In genomic region chr21:33255404-33255803, GRCh38 we compare ENCODE assay signal across 21 cellular contexts. TPM values are rescaled to one million over a fixed set of nuclear protein-coding genes. Genes with fewer than 3 reads are reported as not detected.
DNase-seq lines count a peak whose midpoint lies in the region; ATAC-seq, FAIRE-seq and TF ChIP-seq lines count a peak whose summit lies in the region.
"Had no signal": no experiment of that assay in that cellular context is flagged by ENCODE, and none has a peak within 500 bp of the region (broad histone marks: within the 10 kb centered on the region; RNA-seq: fewer than 3 reads in every experiment).

No MANE protein-coding gene starts in this region.

- BruUV-seq in GM12878 (replicated peaks; lab: Mats Ljungman, UMichigan) = no TSS peak

- H3K4me3 Mint-ChIP-seq in activated T-cell treated with anti-CD3 and anti-CD28 coated beads, Interleukin-2, amount 50 U/mL, for 4 hours = no peak overlapping the region
- H3K4me3 Mint-ChIP-seq: natural killer cell had no signal

- peaks cover 57% of the 10 kb centered on the region for H3K4me1 Mint-ChIP-seq in activated T-cell treated with anti-CD3 and anti-CD28 coated beads, Interleukin-2, amount 50 U/mL, for 4 hours (ENCODE audit: low read depth)

- H3K36me3 Mint-ChIP-seq in activated T-cell treated with anti-CD3 and anti-CD28 coated beads, Interleukin-2, amount 50 U/mL, for 4 hours (ENCODE audit: insufficient read depth) = peaks cover 69% of the 10 kb centered on the region

- WGBS in GM12878 (ENCODE audit: insufficient coverage, insufficient replicate concordance, low lambda C conversion rate, missing lambda C conversion rate) = 5% methylated on average over 1 of the region's 1 CpG

- H3K4me3 ChIP-seq in MM.1S (ENCODE audit: low read length) (no peak overlapping the region), GM12878 (no peak overlapping the region), ascending aorta (no peak overlapping the region)

- ATAC-seq in activated T-cell treated with anti-CD3 and anti-CD28 coated beads, Interleukin-2, amount 50 U/mL, for 4 hours = peak; percentile 44 to 55
- peak; percentile 62 for ATAC-seq in GM12878
- ATAC-seq in stimulated activated naive CD8-positive, alpha-beta T cell treated with anti-CD3 and anti-CD28 coated beads, Interleukin-15, Interleukin-2, amounts not matched to agents 100 U/mL and 50 U/mL, for 24 hours = peak; percentile 68
- ATAC-seq in left lobe of liver = no peak
- no peak for ATAC-seq in HG02981 (IDR thresholded peaks at IDR 0.05; ENCODE audit: unreplicated experiment)
- ATAC-seq: natural killer cell had no signal

- H3K4me1 ChIP-seq in MM.1S (ENCODE audit: low read length) (no peaks in the 10 kb centered on the region; the same call in 1 of the 2 replicates), GM12878 (ENCODE audit: control insufficient read depth, insufficient read depth, low read length) (no peaks in the 10 kb centered on the region), ascending aorta (no peaks in the 10 kb centered on the region)

- H2AFZ ChIP-seq in MM.1S (ENCODE audit: low read length) = no peak overlapping the region
- H2AFZ ChIP-seq in GM12878 (ENCODE audit: control insufficient read depth, low read depth, low read length) = no peak overlapping the region

- H4K20me1 ChIP-seq in MM.1S (ENCODE audit: insufficient read depth, low read length) = no peaks in the 10 kb centered on the region
- no peaks in the 10 kb centered on the region for H4K20me1 ChIP-seq in GM12878 (ENCODE audit: control insufficient read depth, insufficient read depth)

- no peaks in the 10 kb centered on the region for H3K27me3 Mint-ChIP-seq in activated T-cell treated with anti-CD3 and anti-CD28 coated beads, Interleukin-2, amount 50 U/mL, for 4 hours (ENCODE audit: low read depth)

- POLR2A ChIA-PET in GM12878 (lab: Charles Lee) = interaction anchor here (0.9 kb wide), 1 partner anchor 10 kb away, joined by 4 read pairs; no protein-coding TSS in a partner anchor

- H3K9me2 ChIP-seq in MM.1S (replicated peaks; ENCODE audit: insufficient read depth, low read length) = no peaks in the 10 kb centered on the region

- H3K36me3 ChIP-seq in MM.1S (replicated peaks; ENCODE audit: insufficient read depth, low read length) = peaks cover 48% of the 10 kb centered on the region
- H3K36me3 ChIP-seq in GM12878 (ENCODE audit: control insufficient read depth in 2 of 2, insufficient read depth in 2 of 2, low read length in 1 of 2) = peaks cover 25 to 57% of the 10 kb centered on the region in 2 experiments
- peaks cover 42 to 77% of the 10 kb centered on the region in 2 donors for H3K36me3 ChIP-seq in ascending aorta

- intact Hi-C loops in GM12878 (cut with micrococcal nuclease; ENCODE audit: unreplicated experiment) = no loop called here
- intact Hi-C loops in ascending aorta (cut with DNase I) = no loop called here

- H3K27ac ChIP-seq in MM.1S (ENCODE audit: low read length) (no peak overlapping the region), GM12878 (ENCODE audit: control insufficient read depth, insufficient read depth) (no peak overlapping the region), ascending aorta (no peak overlapping the region)
- H3K27ac ChIP-seq: brain microvascular endothelial cell, epithelial cell of prostate, WERI-Rb-1 had no signal

- no peaks in the 10 kb centered on the region for H3K27me3 ChIP-seq in MM.1S (replicated peaks; ENCODE audit: insufficient read depth, low read length)
- no peaks in the 10 kb centered on the region for H3K27me3 ChIP-seq in GM12878 (replicated peaks in 1 of 2; ENCODE audit: control insufficient read depth in 2 of 2, insufficient read depth in 2 of 2, low read length in 1 of 2)
- no peaks in the 10 kb centered on the region for H3K27me3 ChIP-seq in ascending aorta
- H3K27me3 ChIP-seq: brain microvascular endothelial cell had no signal

- H3K9me3 Mint-ChIP-seq in activated T-cell treated with anti-CD3 and anti-CD28 coated beads, Interleukin-2, amount 50 U/mL, for 4 hours = peaks cover 4% of the 10 kb centered on the region
- H3K9me3 Mint-ChIP-seq: natural killer cell had no signal

- TF ChIP-seq CTCF in MM.1S (IDR thresholded peaks at IDR 0.05; ENCODE audit: low read length) = no peak
- TF ChIP-seq CTCF in GM12878 (IDR thresholded peaks at IDR 0.05 in 2 of 3, conservative IDR thresholded peaks at IDR 0.05 in 1 of 3; ENCODE audit: control insufficient read depth in 2 of 3, extremely low read depth in 1 of 3, insufficient read depth in 1 of 3, low read depth in 3 of 3, low read length in 3 of 3) = no peak
- no peak for TF ChIP-seq CTCF in ascending aorta (IDR thresholded peaks at IDR 0.05)

- TF ChIP-seq EP300 in GM12878 (IDR thresholded peaks at IDR 0.05; ENCODE audit: borderline replicate concordance in 1 of 2, control insufficient read depth in 1 of 2, low read depth in 2 of 2, low read length in 2 of 2) = no peak

- TF ChIP-seq RAD21 in GM12878 (IDR thresholded peaks at IDR 0.05; ENCODE audit: insufficient read depth, low read depth, low read length) = no peak

- DNase-seq in activated T-cell treated with anti-CD3 and anti-CD28 coated beads, Interleukin-2, amount 50 U/mL, for 4 hours = no peak
- DNase-seq in activated T-cell treated with anti-CD3 and anti-CD28 coated beads, Interleukin-2, amount 50 U/mL, for 48 hours = no peak
- peak; percentile 1 for DNase-seq in MM.1S
- DNase-seq in GM12878 (ENCODE audit: low read depth, low spot score) = no peak
- DNase-seq in stimulated activated naive CD8-positive, alpha-beta T cell treated with anti-CD3 and anti-CD28 coated beads, Interleukin-15, Interleukin-2, amounts not matched to agents 100 U/mL and 50 U/mL, for 24 hours = no peak
- DNase-seq in ascending aorta (ENCODE audit: low spot score in 2 of 2) = no peak
- DNase-seq in left lobe of liver (ENCODE audit: low spot score) = no peak
- DNase-seq: brain microvascular endothelial cell, GDM1, islet precursor cell, KBM-7, midbrain, natural killer cell, NCI-H1105 treated with DMSO at 0.1 percent for 48 hours, NCI-H1930, NCI-H526, Right ventricle myocardium superior, T1000, WERI-Rb-1 had no signal

- SMC1A ChIA-PET in GM12878 (lab: Charles Lee; ENCODE audit: uncharacterized antibody, unreplicated experiment) = interaction anchor here (0.9 to 2.5 kb wide), 7 partner anchors 10 to 58 kb away, joined by 3 to 7 read pairs (median 4); no protein-coding TSS in a partner anchor

- CTCF ChIA-PET in GM12878 (lab: Yijun Ruan, JAX) = interaction anchor here (1.0 kb wide), 2 partner anchors 13 to 125 kb away, joined by 3 read pairs; no protein-coding TSS in a partner anchor

- H3K4me2 ChIP-seq in MM.1S (ENCODE audit: low read depth, low read length) (no peak overlapping the region), GM12878 (ENCODE audit: control insufficient read depth, insufficient read depth) (no peak overlapping the region)

- H3F3A ChIP-seq in MM.1S (ENCODE audit: insufficient read depth, low read length) = peaks cover 3% of the 10 kb centered on the region; the same call in 1 of the 2 replicates

- FAIRE-seq in GM12878 (lab: Jason Lieb, UNC) = no peak

- TF ChIP-seq POLR2A in GM12878 (IDR thresholded peaks at IDR 0.05; ENCODE audit: low read depth, low read length) = no peak

- in situ Hi-C loops in GM12878 (cut with MboI) = loop anchor here (25.0 kb wide), 1 partner anchor 1607 kb away; no protein-coding TSS in a partner anchor

- no peaks in the 10 kb centered on the region for H3K9me3 ChIP-seq in MM.1S (replicated peaks; ENCODE audit: insufficient read depth, low read length)
- no peaks in the 10 kb centered on the region; the same call in 2 of the 3 replicates for H3K9me3 ChIP-seq in GM12878 (replicated peaks; ENCODE audit: control insufficient read depth, insufficient read depth, low read length)
- H3K9me3 ChIP-seq in ascending aorta = no peaks in the 10 kb centered on the region

- no peak overlapping the region for H3K9ac ChIP-seq in MM.1S (ENCODE audit: low read length)
- no peak overlapping the region for H3K9ac ChIP-seq in GM12878 (ENCODE audit: control insufficient read depth, insufficient read depth, low read length)

- RAD21 ChIA-PET in GM12878 (lab: Charles Lee; ENCODE audit: unreplicated experiment) = interaction anchor here (0.9 to 1.0 kb wide), 3 partner anchors 11 to 350 kb away, joined by 3 to 4 read pairs (median 3); partner anchors contain the start of gene IL10RB

- peaks cover 47% of the 10 kb centered on the region for H3K79me2 ChIP-seq in MM.1S (ENCODE audit: low read length)
- no peaks in the 10 kb centered on the region; the same call in 1 of the 2 replicates for H3K79me2 ChIP-seq in GM12878 (ENCODE audit: control insufficient read depth, insufficient read depth, low read length)

RNA-seq across cellular contexts. Expression of gene IL10RB, which starts 10.8 kb away (rescaled TPM):
- 10 to 100 TPM in 2 of 3 donors, 1 to 10 TPM in 1; 9.3 to 11.6 (median 10.2) TPM for total RNA-seq in activated T-cell treated with anti-CD3 and anti-CD28 coated beads, Interleukin-2, amount 50 U/mL, for 4 hours
- total RNA-seq in GM12878 (2013; cell fraction: nucleolus; rRNA removed) = 35.3 and 38.4 TPM in 2 replicates
- 37.3 and 44.5 TPM in 2 replicates for total RNA-seq in GM12878 (2014; rRNA removed)
- 30.0 and 32.4 TPM in 2 replicates for total RNA-seq in GM12878 (2014; rRNA removed; fragmentation: Illumina TruSeq; extraction: Trizol)
- total RNA-seq in GM12878 (2021) = 22.7 and 26.9 TPM in 2 replicates
- polyA plus RNA-seq in GM12878 (2011; ENCODE audit: low read depth) = 28.8 TPM
- polyA plus RNA-seq in GM12878 (2011; rRNA removed) = 31.4 and 37.4 TPM in 2 replicates
- 32.9 and 43.8 TPM in 2 replicates for polyA plus RNA-seq in GM12878 (2011; cell fraction: cytosol; rRNA removed)
- polyA plus RNA-seq in GM12878 (2011; cell fraction: nucleus; rRNA removed) = 13.2 and 14.8 TPM in 2 replicates
- 30.3 and 41.4 TPM in 2 replicates for polyA plus RNA-seq in GM12878 (2012)
- polyA plus RNA-seq in GM12878 (2014; fragmentation: Illumina TruSeq; extraction: Trizol) = 27.3 and 37.5 TPM in 2 replicates
- 10 to 100 TPM; 15.0 to 23.3 TPM for polyA plus RNA-seq in GM12878 (2014; fragmentation: Nextera tagmentation; extraction: Ambion mirVana)
- 27.2 and 31.1 TPM in 2 replicates for polyA plus RNA-seq in GM12878 (2014; rRNA removed)
- polyA plus RNA-seq in GM12878 (2016; fragmentation: Nextera tagmentation; extraction: Ambion mirVana) = 10 to 100 TPM; 49.8 to 55.1 TPM
- polyA minus RNA-seq in GM12878 (2011; rRNA and poly(A)+ RNA removed) = 43.3 and 51.9 TPM in 2 replicates
- 15.5 and 18.2 TPM in 2 replicates for polyA minus RNA-seq in GM12878 (2011; cell fraction: cytosol; rRNA and poly(A)+ RNA removed)
- polyA minus RNA-seq in GM12878 (2011; cell fraction: nucleus; rRNA and poly(A)+ RNA removed) = 8.2 and 10.6 TPM in 2 replicates
- 39.1 TPM for total RNA-seq in ascending aorta
- total RNA-seq in left lobe of liver = 12.3 TPM

RNA-seq across cellular contexts. Expression of gene IFNAR2, which starts 25.7 kb away (rescaled TPM):
- total RNA-seq in activated T-cell treated with anti-CD3 and anti-CD28 coated beads, Interleukin-2, amount 50 U/mL, for 4 hours = 10 to 100 TPM; 13.9 to 20.2 (median 14.7) TPM
- 126 and 141 TPM in 2 replicates for total RNA-seq in GM12878 (2013; cell fraction: nucleolus; rRNA removed)
- total RNA-seq in GM12878 (2014; rRNA removed) = 13.6 and 15.9 TPM in 2 replicates
- total RNA-seq in GM12878 (2014; rRNA removed; fragmentation: Illumina TruSeq; extraction: Trizol) = 17.8 and 20.4 TPM in 2 replicates
- total RNA-seq in GM12878 (2021) = 57.7 and 64.7 TPM in 2 replicates
- polyA plus RNA-seq in GM12878 (2011; ENCODE audit: low read depth) = 70.8 TPM
- 99.7 and 143 TPM in 2 replicates for polyA plus RNA-seq in GM12878 (2011; rRNA removed)
- polyA plus RNA-seq in GM12878 (2011; cell fraction: cytosol; rRNA removed) = 30.3 and 40.8 TPM in 2 replicates
- 41.7 and 46.0 TPM in 2 replicates for polyA plus RNA-seq in GM12878 (2011; cell fraction: nucleus; rRNA removed)
- 47.7 and 70.7 TPM in 2 replicates for polyA plus RNA-seq in GM12878 (2012)
- polyA plus RNA-seq in GM12878 (2014; fragmentation: Illumina TruSeq; extraction: Trizol) = 76.6 and 99.0 TPM in 2 replicates
- 10 to 100 TPM in 1 of 2 experiments, 1 to 10 TPM in 1; 8.5 to 23.3 TPM for polyA plus RNA-seq in GM12878 (2014; fragmentation: Nextera tagmentation; extraction: Ambion mirVana)
- polyA plus RNA-seq in GM12878 (2014; rRNA removed) = 29.1 and 51.4 TPM in 2 replicates
- 10 to 100 TPM; 66.1 to 67.4 TPM for polyA plus RNA-seq in GM12878 (2016; fragmentation: Nextera tagmentation; extraction: Ambion mirVana)
- 41.2 and 93.3 TPM in 2 replicates for polyA minus RNA-seq in GM12878 (2011; rRNA and poly(A)+ RNA removed)
- 18.4 and 19.6 TPM in 2 replicates for polyA minus RNA-seq in GM12878 (2011; cell fraction: cytosol; rRNA and poly(A)+ RNA removed)
- 16.2 and 23.5 TPM in 2 replicates for polyA minus RNA-seq in GM12878 (2011; cell fraction: nucleus; rRNA and poly(A)+ RNA removed)
- 30.3 TPM for total RNA-seq in ascending aorta
- total RNA-seq in left lobe of liver = 13.4 TPM

Comparison
In these comparisons a context has a peak if more than half of its experiments do, and no peak if none do; other contexts are left out.
1. ATAC-seq: peak in activated T-cell treated with anti-CD3 and anti-CD28 coated beads, Interleukin-2, amount 50 U/mL, for 4 hours (2 of 2), GM12878 (single experiment) and stimulated activated naive CD8-positive, alpha-beta T cell treated with anti-CD3 and anti-CD28 coated beads, Interleukin-15, Interleukin-2, amounts not matched to agents 100 U/mL and 50 U/mL, for 24 hours (single experiment); none in left lobe of liver (single experiment) and HG02981 (single experiment).